ENCODE assay signal across 2 cellular contexts in genomic region chr19:38355728-38356725, GRCh38.
A peak's percentile ranks its signal among the peaks of the same experiment; 100 is the strongest.
TF ChIP-seq lines count a peak whose summit lies in the region.

No MANE protein-coding gene starts in this region.

TF ChIP-seq in A549, 52 proteins besides CTCF, POLR2A, EP300 and RAD21:
- TF ChIP-seq RNF2 (IDR thresholded peaks at IDR 0.05; ENCODE audit: borderline replicate concordance, low read depth) = no peak
- no peak for TF ChIP-seq ESRRA (IDR thresholded peaks at IDR 0.05; ENCODE audit: borderline replicate concordance, low read length)
- peak; percentile 34 for TF ChIP-seq ZFP36 (IDR thresholded peaks at IDR 0.05; ENCODE audit: borderline replicate concordance, partially characterized antibody)
- TF ChIP-seq USF2 (IDR thresholded peaks at IDR 0.05) = peak; percentile 56

TF ChIP-seq in K562, 482 proteins besides CTCF, POLR2A, EP300 and RAD21:
- peak; percentile 25 to 28; a peak in 1 of 4 replicates for TF ChIP-seq KDM1A (IDR thresholded peaks at IDR 0.05)
- peak; percentile 80 for TF ChIP-seq BCOR (IDR thresholded peaks at IDR 0.05)
- TF ChIP-seq USF1 (CRISPR knock-in tag; IDR thresholded peaks at IDR 0.05) = peak; percentile 58
- no peak for TF ChIP-seq FOXJ3 (CRISPR knock-in tag; IDR thresholded peaks at IDR 0.05)
- peak; percentile 86 for TF ChIP-seq RBM25 (IDR thresholded peaks at IDR 0.05; ENCODE audit: low read depth, low read length, severe bottlenecking)
- TF ChIP-seq ZZZ3 (IDR thresholded peaks at IDR 0.05) = no peak
- TF ChIP-seq BCLAF1 (IDR thresholded peaks at IDR 0.05; ENCODE audit: borderline replicate concordance in 1 of 2, control insufficient read depth in 1 of 2, low read depth in 2 of 2, low read length in 1 of 2) = no peak
- peak; percentile 56; the same call in 1 of the 2 replicates for TF ChIP-seq ADNP (tag; IDR thresholded peaks at IDR 0.05)
- no peak for TF ChIP-seq NRF1 (conservative IDR thresholded peaks at IDR 0.05 in 1 of 2, IDR thresholded peaks at IDR 0.05 in 1 of 2)
- peak; percentile 49 for TF ChIP-seq ZFP36 (IDR thresholded peaks at IDR 0.05; ENCODE audit: low read depth, low read length, partially characterized antibody)
- no peak for TF ChIP-seq ZNF384 (IDR thresholded peaks at IDR 0.05; ENCODE audit: low read depth, low read length)
- no peak for TF ChIP-seq THRAP3 (IDR thresholded peaks at IDR 0.05; ENCODE audit: borderline replicate concordance)
- no peak for TF ChIP-seq PTTG1 (tag; IDR thresholded peaks at IDR 0.05; ENCODE audit: low read depth)
- no peak for TF ChIP-seq ZNF76 (CRISPR knock-in tag; IDR thresholded peaks at IDR 0.05; ENCODE audit: borderline replicate concordance)
- peak; percentile 41 for TF ChIP-seq USF2 (CRISPR knock-in tag; IDR thresholded peaks at IDR 0.05)
- TF ChIP-seq E2F4 (CRISPR knock-in tag; IDR thresholded peaks at IDR 0.05; ENCODE audit: low read depth) = 0 out of 2 replicates have a peak, but pooled peaks have one; percentile 20
- TF ChIP-seq ZNF436 (CRISPR knock-in tag; IDR thresholded peaks at IDR 0.05) = no peak
TF ChIP-seq in K562: peak in this region for 8.
